ENCODE assay signal across 10 cellular contexts in the genomic region with DNA sequence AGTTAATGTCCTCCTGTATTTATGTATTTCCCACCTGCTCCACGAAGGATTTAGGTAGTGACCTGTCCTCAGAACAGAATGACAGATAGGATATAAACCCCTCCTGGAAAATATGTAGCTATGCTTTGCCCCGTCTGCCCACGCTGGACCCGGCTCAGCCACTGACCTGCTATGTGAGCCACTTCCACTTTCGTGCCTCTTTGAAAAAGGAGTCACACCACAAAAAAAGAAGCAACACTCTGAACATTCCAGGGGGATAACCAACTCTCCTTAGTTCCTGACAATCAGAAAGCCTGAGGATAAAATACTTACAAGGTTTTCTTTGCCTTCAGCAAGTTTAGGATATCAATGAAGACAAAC. TPM values are rescaled to one million over a fixed set of nuclear protein-coding genes. Genes with fewer than 3 reads are reported as not detected.
DNase-seq lines count a peak whose midpoint lies in the region; ATAC-seq, FAIRE-seq and TF ChIP-seq lines count a peak whose summit lies in the region.
"Had no signal": no experiment of that assay in that cellular context is flagged by ENCODE, and none has a peak within 500 bp of the region (broad histone marks: within the 10 kb centered on the region; RNA-seq: fewer than 3 reads in every experiment).

No MANE protein-coding gene starts in this region.

- intact Hi-C loops in pancreas (cut with DNase I), result no loop called here

- no peaks in the 10 kb centered on the region for H3K27me3 ChIP-seq in OCI-LY1 (ENCODE audit: insufficient read depth, low read length)
- H3K27me3 ChIP-seq in pancreas, result no peaks in the 10 kb centered on the region
- H3K27me3 ChIP-seq: tibial artery had no signal

- H3K36me3 ChIP-seq in OCI-LY1 (ENCODE audit: insufficient read depth, low read length) (no peaks in the 10 kb centered on the region), pancreas (no peaks in the 10 kb centered on the region)
- H3K36me3 ChIP-seq: tibial artery had no signal

- 10 to 15% methylated on average over 5 of the region's 5 CpGs for WGBS in pancreas, 2 donors

- no peaks in the 10 kb centered on the region for H3F3A ChIP-seq in OCI-LY1 (ENCODE audit: insufficient read depth, low read length)

- no peaks in the 10 kb centered on the region for H3K9me2 ChIP-seq in OCI-LY1 (ENCODE audit: low read depth, low read length)

- FAIRE-seq in pancreas (lab: Jason Lieb, UNC), result no peak

- H3K4me3 ChIP-seq in OCI-LY1 (ENCODE audit: low read depth, low read length, poor library complexity, severe bottlenecking) (no peak overlapping the region), epithelial cell of proximal tubule (ENCODE audit: low read depth, low read length) (peak overlapping the region; percentile 31), pancreas (peak overlapping the region in 1 of 4 donors; percentile 10)
- H3K4me3 ChIP-seq: tibial artery had no signal

- no peaks in the 10 kb centered on the region for H4K20me1 ChIP-seq in OCI-LY1 (ENCODE audit: insufficient read depth, low read length)

- H3K79me2 ChIP-seq in OCI-LY1 (ENCODE audit: insufficient read depth, low read length), result no peaks in the 10 kb centered on the region

- peaks cover 44% of the 10 kb centered on the region for H3K4me1 ChIP-seq in OCI-LY1 (ENCODE audit: insufficient read depth, low read length, severe bottlenecking)
- H3K4me1 ChIP-seq in pancreas, result peaks cover 13 to 30% (median 18%) of the 10 kb centered on the region in 3 donors

- peak overlapping the region; percentile 84 for H3K27ac ChIP-seq in C4-2B
- H3K27ac ChIP-seq in OCI-LY1 (ENCODE audit: low read depth, low read length, poor library complexity, severe bottlenecking), result no peak overlapping the region
- H3K27ac ChIP-seq in pancreas, result peak overlapping the region in 3 of 4 donors; percentile 61 to 80 (median 67)

- TF ChIP-seq CTCF in C4-2B (conservative IDR thresholded peaks at IDR 0.05), result no peak
- TF ChIP-seq CTCF in OCI-LY1 (IDR thresholded peaks at IDR 0.05; ENCODE audit: low read length), result no peak
- no peak for TF ChIP-seq CTCF in epithelial cell of proximal tubule (conservative IDR thresholded peaks at IDR 0.05; ENCODE audit: low read depth, low read length)
- no peak for TF ChIP-seq CTCF in pancreas (IDR thresholded peaks at IDR 0.05)

- ATAC-seq in pancreas, result peak; percentile 2 to 13 (median 10)
- ATAC-seq in GM21423 (IDR thresholded peaks at IDR 0.05; ENCODE audit: unreplicated experiment), result no peak
- no peak for ATAC-seq in GM19324 (IDR thresholded peaks at IDR 0.05; ENCODE audit: low FRiP score, unreplicated experiment)

- H3K4me2 ChIP-seq in OCI-LY1 (ENCODE audit: low read length), result peak overlapping the region; percentile 39; the same call in 1 of the 2 replicates

- no peaks in the 10 kb centered on the region for H3K9me3 ChIP-seq in OCI-LY1 (ENCODE audit: low read length)
- H3K9me3 ChIP-seq in pancreas, result no peaks in the 10 kb centered on the region
- H3K9me3 ChIP-seq: tibial artery had no signal

- no peak for DNase-seq in epithelial cell of proximal tubule (ENCODE audit: low read depth)
- no peak for DNase-seq in pancreas
- DNase-seq in activated effector memory CD4-positive, alpha-beta T cell treated with Interleukin-2 at 50 U/mL for 16 hours, result no peak
- no peak for DNase-seq in cerebellar cortex (ENCODE audit: low spot score)
- DNase-seq: foreskin melanocyte had no signal

- H3K9ac ChIP-seq in OCI-LY1 (ENCODE audit: low read length), result no peak overlapping the region

- H2AFZ ChIP-seq in OCI-LY1 (ENCODE audit: low read length), result no peak overlapping the region

RNA-seq across cellular contexts. Expression of a gene that starts 11.1 kb away (rescaled TPM):
- 18.5 and 27.5 TPM in 2 replicates for total RNA-seq in epithelial cell of proximal tubule
- total RNA-seq in pancreas, result 10 to 100 TPM; 16.0 to 39.4 (median 20.9) TPM
- polyA plus RNA-seq in pancreas, result 10 to 100 TPM; 18.5 to 22.4 TPM

Comparison
In these comparisons a context has a peak if more than half of its experiments do, and no peak if none do; other contexts are left out.
1. ATAC-seq: peak in pancreas (4 of 4); none in GM21423 (single experiment) and GM19324 (single experiment).